ENCODE assay signal across 8 cellular contexts in genomic region chr15:34039180-34039486, GRCh38. TPM values are rescaled to one million over a fixed set of nuclear protein-coding genes. Genes with fewer than 3 reads are reported as not detected.
DNase-seq lines count a peak whose midpoint lies in the region; ATAC-seq and TF ChIP-seq lines count a peak whose summit lies in the region.

Gene AVEN (minus strand): TSS chr15:34039204. CDS start chr15:34039046, 158 bp downstream.

- ATAC-seq in right lobe of liver = no peak
- ATAC-seq in GM21367 (IDR thresholded peaks at IDR 0.05; ENCODE audit: unreplicated experiment) = no peak
- no peak for ATAC-seq in HG03135 (IDR thresholded peaks at IDR 0.05; ENCODE audit: unreplicated experiment)
- ATAC-seq in GM21723 (IDR thresholded peaks at IDR 0.05; ENCODE audit: unreplicated experiment) = no peak

- H3K27me3 ChIP-seq in brain microvascular endothelial cell (replicated peaks) (no peaks in the 10 kb centered on the region), right lobe of liver (no peaks in the 10 kb centered on the region), thymus (ENCODE audit: control insufficient read depth, insufficient read depth) (no peaks in the 10 kb centered on the region)

- no peaks in the 10 kb centered on the region for H3K27me3 Mint-ChIP-seq in activated CD4-positive, alpha-beta T cell treated with anti-CD3 and anti-CD28 coated beads, Interleukin-2, amount 10 ng/mL, durations not matched to agents 24 days and 14 days

- TF ChIP-seq CTCF in brain microvascular endothelial cell (IDR thresholded peaks at IDR 0.05; ENCODE audit: low read depth, low read length, missing control alignments) = no peak
- no peak for TF ChIP-seq CTCF in right lobe of liver (IDR thresholded peaks at IDR 0.05)

- intact Hi-C loops in activated CD4-positive, alpha-beta T cell treated with anti-CD3 and anti-CD28 coated beads, Interleukin-2, amount 10 ng/mL, durations not matched to agents 24 days and 14 days (cut with micrococcal nuclease) = loop anchor here (1.0 to 10.0 kb wide), 6 partner anchors 20 to 1508 kb away; partner anchors contain the start of genes DPH6, EMC7, KATNBL1 and LPCAT4
- intact Hi-C loops in right lobe of liver (cut with DNase I) = no loop called here

- H3K4me3 ChIP-seq in brain microvascular endothelial cell (ENCODE audit: low read depth, low read length) = peak within 1 kb of the TSS; percentile 88
- peak within 1 kb of the TSS; percentile 65 to 92 (median 65) for H3K4me3 ChIP-seq in right lobe of liver
- H3K4me3 ChIP-seq in thymus (ENCODE audit: low read length) = peak within 1 kb of the TSS; percentile 98

- 0% methylated on average over 20 of the region's 23 CpGs for WGBS in right lobe of liver (ENCODE audit: insufficient coverage, low coverage, low lambda C conversion rate, missing lambda C conversion rate)
- WGBS in thymus = under 1% methylated on average over 23 of the region's 23 CpGs

- no peak for TF ChIP-seq POLR2A in right lobe of liver (IDR thresholded peaks at IDR 0.05)

- in situ Hi-C loops in brain microvascular endothelial cell (cut with HindIII; ENCODE audit: low pct_ligation_motif_present, low sequenced_read_pairs) = no loop called here

- H3K27ac ChIP-seq in brain microvascular endothelial cell = peak within 1 kb of the TSS; percentile 90
- H3K27ac ChIP-seq in right lobe of liver = peak within 1 kb of the TSS; percentile 61 to 91 (median 64)
- H3K27ac ChIP-seq in thymus (ENCODE audit: low read depth) = peak within 1 kb of the TSS; percentile 95

- H3K9me3 Mint-ChIP-seq in activated CD4-positive, alpha-beta T cell treated with anti-CD3 and anti-CD28 coated beads, Interleukin-2, amount 10 ng/mL, durations not matched to agents 24 days and 14 days = no peaks in the 10 kb centered on the region

- H3K27ac Mint-ChIP-seq in activated CD4-positive, alpha-beta T cell treated with anti-CD3 and anti-CD28 coated beads, Interleukin-2, amount 10 ng/mL, durations not matched to agents 24 days and 14 days = peak within 1 kb of the TSS; percentile 94

- peaks cover 26% of the 10 kb centered on the region for H3K4me1 Mint-ChIP-seq in activated CD4-positive, alpha-beta T cell treated with anti-CD3 and anti-CD28 coated beads, Interleukin-2, amount 10 ng/mL, durations not matched to agents 24 days and 14 days

- peak within 1 kb of the TSS; percentile 88 for H3K4me3 Mint-ChIP-seq in activated CD4-positive, alpha-beta T cell treated with anti-CD3 and anti-CD28 coated beads, Interleukin-2, amount 10 ng/mL, durations not matched to agents 24 days and 14 days

- no peak for DNase-seq in activated CD4-positive, alpha-beta T cell treated with anti-CD3 and anti-CD28 coated beads, Interleukin-2, amount 10 ng/mL, durations not matched to agents 24 days and 14 days
- no peak for DNase-seq in activated CD4-positive, alpha-beta T cell treated with anti-CD3 and anti-CD28 coated beads, Interleukin-2, amount 50 U/mL, for 48 hours
- DNase-seq in brain microvascular endothelial cell (no peak), right lobe of liver (no peak)

- H3K36me3 ChIP-seq in brain microvascular endothelial cell (replicated peaks) = no peaks in the 10 kb centered on the region
- no peaks in the 10 kb centered on the region for H3K36me3 ChIP-seq in right lobe of liver
- H3K36me3 ChIP-seq in thymus (ENCODE audit: control insufficient read depth, insufficient read depth) = no peaks in the 10 kb centered on the region

- H3K36me3 Mint-ChIP-seq in activated CD4-positive, alpha-beta T cell treated with anti-CD3 and anti-CD28 coated beads, Interleukin-2, amount 10 ng/mL, durations not matched to agents 24 days and 14 days (ENCODE audit: low read depth) = no peaks in the 10 kb centered on the region

- H3K9me3 ChIP-seq in right lobe of liver (no peaks in the 10 kb centered on the region), thymus (ENCODE audit: control insufficient read depth) (no peaks in the 10 kb centered on the region)

- H3K4me1 ChIP-seq in right lobe of liver (peaks cover 0 to 16% (median 3%) of the 10 kb centered on the region in 4 donors), thymus (ENCODE audit: control insufficient read depth, insufficient read depth, low read length) (no peaks in the 10 kb centered on the region)

RNA-seq across cellular contexts. Expression of gene AVEN, which starts in this region (rescaled TPM):
- total RNA-seq in activated CD4-positive, alpha-beta T cell treated with anti-CD3 and anti-CD28 coated beads, Interleukin-2, amount 10 ng/mL, durations not matched to agents 24 days and 14 days = 14.9 and 17.1 TPM in 2 replicates
- 10 to 100 TPM in 3 of 6 experiments, 1 to 10 TPM in 3; 8.2 to 10.2 (median 9.4) TPM for total RNA-seq in right lobe of liver
- polyA plus RNA-seq in thymus = 10.9 TPM
